Comparison of ENCODE assay signal across 1 cellular context in genomic region chr21:36369064-36369685, GRCh38.
TF ChIP-seq lines count a peak whose summit lies in the region.

No MANE protein-coding gene starts in this region.

TF ChIP-seq in SK-N-SH, 30 proteins besides CTCF, POLR2A, EP300 and RAD21 (continued from another document):
- TF ChIP-seq SIN3A (IDR thresholded peaks at IDR 0.05; ENCODE audit: borderline replicate concordance, low read depth, low read length) = no peak
- TF ChIP-seq, protein P1, sequence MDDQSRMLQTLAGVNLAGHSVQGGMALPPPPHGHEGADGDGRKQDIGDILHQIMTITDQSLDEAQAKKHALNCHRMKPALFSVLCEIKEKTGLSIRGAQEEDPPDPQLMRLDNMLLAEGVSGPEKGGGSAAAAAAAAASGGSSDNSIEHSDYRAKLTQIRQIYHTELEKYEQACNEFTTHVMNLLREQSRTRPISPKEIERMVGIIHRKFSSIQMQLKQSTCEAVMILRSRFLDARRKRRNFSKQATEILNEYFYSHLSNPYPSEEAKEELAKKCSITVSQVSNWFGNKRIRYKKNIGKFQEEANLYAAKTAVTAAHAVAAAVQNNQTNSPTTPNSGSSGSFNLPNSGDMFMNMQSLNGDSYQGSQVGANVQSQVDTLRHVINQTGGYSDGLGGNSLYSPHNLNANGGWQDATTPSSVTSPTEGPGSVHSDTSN (IDR thresholded peaks at IDR 0.05) = no peak
